In the genomic region with DNA sequence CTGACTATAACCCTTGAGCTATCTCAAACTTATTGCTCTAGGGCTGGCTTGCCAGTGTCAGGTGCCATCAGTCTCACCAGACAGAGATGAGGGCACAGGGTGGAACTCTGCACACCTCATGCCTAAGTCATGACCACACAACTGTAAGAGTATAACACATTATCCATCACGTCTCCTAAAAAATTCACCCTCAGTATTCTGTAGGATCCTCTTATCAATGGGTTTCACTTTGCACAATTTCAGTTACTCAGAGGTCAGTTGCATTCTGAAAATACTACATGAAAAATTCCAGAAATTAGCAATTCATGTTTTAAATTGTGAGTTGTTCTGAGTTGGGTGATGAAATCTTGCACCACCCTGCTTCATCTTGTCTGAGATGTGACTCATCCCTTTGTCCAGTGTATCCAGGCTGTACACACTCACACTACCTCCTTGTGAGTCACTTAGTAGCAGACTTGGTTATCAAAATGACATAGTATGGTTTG, we compare ENCODE assay signal across 14 cellular contexts.
DNase-seq lines count a peak whose midpoint lies in the region; ATAC-seq and TF ChIP-seq lines count a peak whose summit lies in the region.
"Had no signal": no experiment of that assay in that cellular context is flagged by ENCODE, and none has a peak within 500 bp of the region (broad histone marks: within the 10 kb centered on the region; RNA-seq: fewer than 3 reads in every experiment).

No MANE protein-coding gene starts in this region.

- DNase-seq in Caki2 (ENCODE audit: low read depth) (peak; percentile 57), foreskin keratinocyte (peak; percentile 98 to 99), CD1c-positive myeloid dendritic cell (ENCODE audit: extremely low spot score) (no peak), NCI-H345 (lab: John Stamatoyannopoulos, UW) (no peak)
- DNase-seq: activated effector memory CD4-positive, alpha-beta T cell treated with anti-CD3 and anti-CD28 coated beads, Interleukin-2, amount 50 U/mL, for 16 hours; naive B cell; NCI-H2081; stimulated activated CD4-positive, alpha-beta T cell treated with anti-CD3 and anti-CD28 coated beads, Interleukin-4, amount 100 ng/mL, for 24 hours; T-helper 2 cell; upper lobe of left lung had no signal

- peaks cover 14% of the 10 kb centered on the region for H3K4me1 ChIP-seq in foreskin keratinocyte
- H3K4me1 ChIP-seq: upper lobe of left lung had no signal

- ATAC-seq in HG03432 (IDR thresholded peaks at IDR 0.05; ENCODE audit: unreplicated experiment) (peak; percentile 47), SK-N-SH treated with all-trans-retinoic acid at 6 μM for 48 hours (peak; percentile 92), foreskin keratinocyte (peak; percentile 98), HG03460 (IDR thresholded peaks at IDR 0.05; ENCODE audit: unreplicated experiment) (no peak), HG03135 (IDR thresholded peaks at IDR 0.05; ENCODE audit: unreplicated experiment) (no peak)

- H3K27me3 ChIP-seq in foreskin keratinocyte = no peaks in the 10 kb centered on the region
- H3K27me3 ChIP-seq: upper lobe of left lung had no signal

- no peak for TF ChIP-seq CTCF in foreskin keratinocyte (conservative IDR thresholded peaks at IDR 0.05)

- H3K27ac ChIP-seq in foreskin keratinocyte = peak overlapping the region; percentile 91
- H3K27ac ChIP-seq: upper lobe of left lung had no signal

- in situ Hi-C loops in Caki2 (cut with HindIII; ENCODE audit: low pct_unique_long_range_greater_than_20kb, low sequenced_read_pairs) = no loop called here

TF ChIP-seq in SK-N-SH treated with all-trans-retinoic acid at 6 μM for 48 hours, 23 proteins besides CTCF, POLR2A, EP300 and RAD21:
- no peak for TF ChIP-seq TOX (CRISPR knock-in tag; IDR thresholded peaks at IDR 0.05; ENCODE audit: borderline replicate concordance)
- no peak for TF ChIP-seq ISL1 (CRISPR knock-in tag; IDR thresholded peaks at IDR 0.05)
- no peak for TF ChIP-seq ZNF70 (CRISPR knock-in tag; IDR thresholded peaks at IDR 0.05)
- TF ChIP-seq OSR1 (CRISPR knock-in tag; IDR thresholded peaks at IDR 0.05) = no peak
- no peak for TF ChIP-seq ZNF8 (CRISPR knock-in tag; IDR thresholded peaks at IDR 0.05)
- no peak for TF ChIP-seq GLIS3 (CRISPR knock-in tag; IDR thresholded peaks at IDR 0.05)
- no peak for TF ChIP-seq ESRRG (CRISPR knock-in tag; IDR thresholded peaks at IDR 0.05)
- no peak for TF ChIP-seq BACH2 (CRISPR knock-in tag; IDR thresholded peaks at IDR 0.05; ENCODE audit: borderline replicate concordance)
- TF ChIP-seq, protein P1, sequence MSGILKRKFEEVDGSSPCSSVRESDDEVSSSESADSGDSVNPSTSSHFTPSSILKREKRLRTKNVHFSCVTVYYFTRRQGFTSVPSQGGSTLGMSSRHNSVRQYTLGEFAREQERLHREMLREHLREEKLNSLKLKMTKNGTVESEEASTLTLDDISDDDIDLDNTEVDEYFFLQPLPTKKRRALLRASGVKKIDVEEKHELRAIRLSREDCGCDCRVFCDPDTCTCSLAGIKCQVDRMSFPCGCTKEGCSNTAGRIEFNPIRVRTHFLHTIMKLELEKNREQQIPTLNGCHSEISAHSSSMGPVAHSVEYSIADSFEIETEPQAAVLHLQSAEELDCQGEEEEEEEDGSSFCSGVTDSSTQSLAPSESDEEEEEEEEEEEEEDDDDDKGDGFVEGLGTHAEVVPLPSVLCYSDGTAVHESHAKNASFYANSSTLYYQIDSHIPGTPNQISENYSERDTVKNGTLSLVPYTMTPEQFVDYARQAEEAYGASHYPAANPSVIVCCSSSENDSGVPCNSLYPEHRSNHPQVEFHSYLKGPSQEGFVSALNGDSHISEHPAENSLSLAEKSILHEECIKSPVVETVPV (CRISPR knock-in tag; IDR thresholded peaks at IDR 0.05) = no peak
- TF ChIP-seq SNAI2 (CRISPR knock-in tag; IDR thresholded peaks at IDR 0.05) = no peak
- no peak for TF ChIP-seq ZFP30 (CRISPR knock-in tag; IDR thresholded peaks at IDR 0.05)
- no peak for TF ChIP-seq TCF4 (CRISPR knock-in tag; IDR thresholded peaks at IDR 0.05; ENCODE audit: borderline replicate concordance)
- TF ChIP-seq, protein P2, sequence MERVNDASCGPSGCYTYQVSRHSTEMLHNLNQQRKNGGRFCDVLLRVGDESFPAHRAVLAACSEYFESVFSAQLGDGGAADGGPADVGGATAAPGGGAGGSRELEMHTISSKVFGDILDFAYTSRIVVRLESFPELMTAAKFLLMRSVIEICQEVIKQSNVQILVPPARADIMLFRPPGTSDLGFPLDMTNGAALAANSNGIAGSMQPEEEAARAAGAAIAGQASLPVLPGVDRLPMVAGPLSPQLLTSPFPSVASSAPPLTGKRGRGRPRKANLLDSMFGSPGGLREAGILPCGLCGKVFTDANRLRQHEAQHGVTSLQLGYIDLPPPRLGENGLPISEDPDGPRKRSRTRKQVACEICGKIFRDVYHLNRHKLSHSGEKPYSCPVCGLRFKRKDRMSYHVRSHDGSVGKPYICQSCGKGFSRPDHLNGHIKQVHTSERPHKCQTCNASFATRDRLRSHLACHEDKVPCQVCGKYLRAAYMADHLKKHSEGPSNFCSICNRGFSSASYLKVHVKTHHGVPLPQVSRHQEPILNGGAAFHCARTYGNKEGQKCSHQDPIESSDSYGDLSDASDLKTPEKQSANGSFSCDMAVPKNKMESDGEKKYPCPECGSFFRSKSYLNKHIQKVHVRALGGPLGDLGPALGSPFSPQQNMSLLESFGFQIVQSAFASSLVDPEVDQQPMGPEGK (CRISPR knock-in tag; IDR thresholded peaks at IDR 0.05; ENCODE audit: borderline replicate concordance) = no peak
- TF ChIP-seq ZC3H10 (CRISPR knock-in tag; IDR thresholded peaks at IDR 0.05) = no peak
- no peak for TF ChIP-seq PPARA (CRISPR knock-in tag; IDR thresholded peaks at IDR 0.05; ENCODE audit: borderline replicate concordance)
- TF ChIP-seq, protein P3, sequence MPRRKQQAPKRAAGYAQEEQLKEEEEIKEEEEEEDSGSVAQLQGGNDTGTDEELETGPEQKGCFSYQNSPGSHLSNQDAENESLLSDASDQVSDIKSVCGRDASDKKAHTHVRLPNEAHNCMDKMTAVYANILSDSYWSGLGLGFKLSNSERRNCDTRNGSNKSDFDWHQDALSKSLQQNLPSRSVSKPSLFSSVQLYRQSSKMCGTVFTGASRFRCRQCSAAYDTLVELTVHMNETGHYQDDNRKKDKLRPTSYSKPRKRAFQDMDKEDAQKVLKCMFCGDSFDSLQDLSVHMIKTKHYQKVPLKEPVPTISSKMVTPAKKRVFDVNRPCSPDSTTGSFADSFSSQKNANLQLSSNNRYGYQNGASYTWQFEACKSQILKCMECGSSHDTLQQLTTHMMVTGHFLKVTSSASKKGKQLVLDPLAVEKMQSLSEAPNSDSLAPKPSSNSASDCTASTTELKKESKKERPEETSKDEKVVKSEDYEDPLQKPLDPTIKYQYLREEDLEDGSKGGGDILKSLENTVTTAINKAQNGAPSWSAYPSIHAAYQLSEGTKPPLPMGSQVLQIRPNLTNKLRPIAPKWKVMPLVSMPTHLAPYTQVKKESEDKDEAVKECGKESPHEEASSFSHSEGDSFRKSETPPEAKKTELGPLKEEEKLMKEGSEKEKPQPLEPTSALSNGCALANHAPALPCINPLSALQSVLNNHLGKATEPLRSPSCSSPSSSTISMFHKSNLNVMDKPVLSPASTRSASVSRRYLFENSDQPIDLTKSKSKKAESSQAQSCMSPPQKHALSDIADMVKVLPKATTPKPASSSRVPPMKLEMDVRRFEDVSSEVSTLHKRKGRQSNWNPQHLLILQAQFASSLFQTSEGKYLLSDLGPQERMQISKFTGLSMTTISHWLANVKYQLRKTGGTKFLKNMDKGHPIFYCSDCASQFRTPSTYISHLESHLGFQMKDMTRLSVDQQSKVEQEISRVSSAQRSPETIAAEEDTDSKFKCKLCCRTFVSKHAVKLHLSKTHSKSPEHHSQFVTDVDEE (CRISPR knock-in tag; IDR thresholded peaks at IDR 0.05) = no peak
- no peak for TF ChIP-seq CSDC2 (CRISPR knock-in tag; IDR thresholded peaks at IDR 0.05)
- TF ChIP-seq, protein P4, sequence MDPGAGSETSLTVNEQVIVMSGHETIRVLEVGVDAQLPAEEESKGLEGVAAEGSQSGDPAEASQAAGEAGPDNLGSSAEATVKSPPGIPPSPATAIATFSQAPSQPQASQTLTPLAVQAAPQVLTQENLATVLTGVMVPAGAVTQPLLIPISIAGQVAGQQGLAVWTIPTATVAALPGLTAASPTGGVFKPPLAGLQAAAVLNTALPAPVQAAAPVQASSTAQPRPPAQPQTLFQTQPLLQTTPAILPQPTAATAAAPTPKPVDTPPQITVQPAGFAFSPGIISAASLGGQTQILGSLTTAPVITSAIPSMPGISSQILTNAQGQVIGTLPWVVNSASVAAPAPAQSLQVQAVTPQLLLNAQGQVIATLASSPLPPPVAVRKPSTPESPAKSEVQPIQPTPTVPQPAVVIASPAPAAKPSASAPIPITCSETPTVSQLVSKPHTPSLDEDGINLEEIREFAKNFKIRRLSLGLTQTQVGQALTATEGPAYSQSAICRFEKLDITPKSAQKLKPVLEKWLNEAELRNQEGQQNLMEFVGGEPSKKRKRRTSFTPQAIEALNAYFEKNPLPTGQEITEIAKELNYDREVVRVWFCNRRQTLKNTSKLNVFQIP (CRISPR knock-in tag; IDR thresholded peaks at IDR 0.05; ENCODE audit: borderline replicate concordance, low read depth) = no peak
- TF ChIP-seq, protein P5, sequence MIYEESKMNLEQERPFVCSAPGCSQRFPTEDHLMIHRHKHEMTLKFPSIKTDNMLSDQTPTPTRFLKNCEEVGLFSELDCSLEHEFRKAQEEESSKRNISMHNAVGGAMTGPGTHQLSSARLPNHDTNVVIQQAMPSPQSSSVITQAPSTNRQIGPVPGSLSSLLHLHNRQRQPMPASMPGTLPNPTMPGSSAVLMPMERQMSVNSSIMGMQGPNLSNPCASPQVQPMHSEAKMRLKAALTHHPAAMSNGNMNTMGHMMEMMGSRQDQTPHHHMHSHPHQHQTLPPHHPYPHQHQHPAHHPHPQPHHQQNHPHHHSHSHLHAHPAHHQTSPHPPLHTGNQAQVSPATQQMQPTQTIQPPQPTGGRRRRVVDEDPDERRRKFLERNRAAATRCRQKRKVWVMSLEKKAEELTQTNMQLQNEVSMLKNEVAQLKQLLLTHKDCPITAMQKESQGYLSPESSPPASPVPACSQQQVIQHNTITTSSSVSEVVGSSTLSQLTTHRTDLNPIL (CRISPR knock-in tag; IDR thresholded peaks at IDR 0.05; ENCODE audit: low read depth) = no peak
- no peak for TF ChIP-seq RARB (CRISPR knock-in tag; IDR thresholded peaks at IDR 0.05)

Comparison
In these comparisons a context has a peak if more than half of its experiments do, and no peak if none do; other contexts are left out.
1. DNase-seq: peak in Caki2 (single experiment) and foreskin keratinocyte (2 of 2); none in CD1c-positive myeloid dendritic cell (single experiment) and NCI-H345 (single experiment).
2. ATAC-seq: peak in HG03432 (single experiment), SK-N-SH treated with all-trans-retinoic acid at 6 μM for 48 hours (single experiment) and foreskin keratinocyte (single experiment); none in HG03460 (single experiment) and HG03135 (single experiment).